21 cellular contexts compared by ENCODE assay signal in genomic region chr12:66191547-66192126, GRCh38. TPM values are rescaled to one million over a fixed set of nuclear protein-coding genes. Genes with fewer than 3 reads are reported as not detected.
DNase-seq lines count a peak whose midpoint lies in the region; ATAC-seq and TF ChIP-seq lines count a peak whose summit lies in the region.
"Had no signal": no experiment of that assay in that cellular context is flagged by ENCODE, and none has a peak within 500 bp of the region (broad histone marks: within the 10 kb centered on the region; RNA-seq: fewer than 3 reads in every experiment).

No MANE protein-coding gene starts in this region.

- WGBS in endodermal cell (ENCODE audit: insufficient coverage in 1 of 2, insufficient read length in 1 of 2), 2 experiments, result 91 to 95% methylated on average over 7 of the region's 7 CpGs

- H3K27ac ChIP-seq in ACC112 (ENCODE audit: low read depth, low read length) (no peak overlapping the region), endodermal cell (ENCODE audit: low read depth, low read length) (no peak overlapping the region)
- H3K27ac ChIP-seq: SJSA1 had no signal

- DNase-seq in NCI-H510A (lab: John Stamatoyannopoulos, UW) (peak; percentile 82), endodermal cell (peak; percentile 36), GOT3 (lab: John Stamatoyannopoulos, UW) (no peak), NCI-H1694 treated with DMSO at 0.1 percent for 48 hours (lab: John Stamatoyannopoulos, UW) (no peak)
- DNase-seq: ACHN; amygdala; CD4-positive, alpha-beta T cell; effector memory CD8-positive, alpha-beta T cell; midbrain; NCI-H1105; stimulated activated CD4-positive, alpha-beta T cell treated with anti-CD3 and anti-CD28 coated beads, Interleukin-1b, Interleukin-23, amount 100 ng/mL, for 48 hours had no signal

- ATAC-seq in GM19438 (IDR thresholded peaks at IDR 0.05; ENCODE audit: low read depth, unreplicated experiment), result peak; percentile 4
- no peak for ATAC-seq in HG02610 (IDR thresholded peaks at IDR 0.05; ENCODE audit: unreplicated experiment)
- ATAC-seq in HG02678 (IDR thresholded peaks at IDR 0.05; ENCODE audit: unreplicated experiment), result no peak
- ATAC-seq: activated CD4-positive, CD25-positive, alpha-beta regulatory T cell treated with anti-CD3 and anti-CD28 coated beads, Interleukin-2, amount 50 U/mL, for 24 hours; effector memory CD8-positive, alpha-beta T cell; K562; sciatic nerve had no signal

- H3K27me3 ChIP-seq in ACC112 (ENCODE audit: insufficient read depth, low read length) (no peaks in the 10 kb centered on the region), endodermal cell (ENCODE audit: control insufficient read depth, insufficient read depth, low read length, poor library complexity, severe bottlenecking) (peaks cover 53% of the 10 kb centered on the region)
- H3K27me3 ChIP-seq: SJSA1 had no signal

- no peak overlapping the region for H2AFZ ChIP-seq in ACC112 (ENCODE audit: low read length, unreplicated experiment)

- H3K79me2 ChIP-seq in ACC112 (ENCODE audit: control insufficient read depth, insufficient read depth, low read length, unreplicated experiment), result peaks cover 63% of the 10 kb centered on the region

- H3K9me3 Mint-ChIP-seq in endodermal cell, result no peaks in the 10 kb centered on the region
- H3K9me3 Mint-ChIP-seq: CD4-positive, alpha-beta T cell; central memory CD8-positive, alpha-beta T cell; effector memory CD8-positive, alpha-beta T cell; T-helper 2 cell treated with Interferon-gamma antibody and Interleukin-4, amounts not matched to agents 5 μg/mL and 100 μg/mL, for 36 hours had no signal

- TF ChIP-seq CTCF in endodermal cell (conservative IDR thresholded peaks at IDR 0.05), result no peak

- H3K36me3 Mint-ChIP-seq in endodermal cell (ENCODE audit: low read depth), result no peaks in the 10 kb centered on the region

- peaks cover 19% of the 10 kb centered on the region for H3K4me1 ChIP-seq in ACC112 (ENCODE audit: control insufficient read depth, insufficient read depth, low read length, unreplicated experiment)
- H3K4me1 ChIP-seq in endodermal cell (ENCODE audit: control insufficient read depth, insufficient read depth, low read length), result no peaks in the 10 kb centered on the region

- H3K4me3 ChIP-seq in ACC112 (ENCODE audit: low read depth, low read length), result 0 out of 2 replicates have a peak overlapping the region, but pooled peaks have one; percentile 97
- no peak overlapping the region for H3K4me3 ChIP-seq in endodermal cell (ENCODE audit: low read length)
- H3K4me3 ChIP-seq: K562, SJSA1 had no signal

- H3K27ac Mint-ChIP-seq in endodermal cell, result no peak overlapping the region
- H3K27ac Mint-ChIP-seq: CD4-positive, alpha-beta T cell; effector memory CD8-positive, alpha-beta T cell; T-helper 2 cell treated with Interferon-gamma antibody and Interleukin-4, amounts not matched to agents 5 μg/mL and 100 μg/mL, for 36 hours had no signal

- H3K36me3 ChIP-seq in ACC112 (ENCODE audit: insufficient read depth, low read length), result 0 out of 2 replicates have a peak, but pooled peaks cover 2% of the 10 kb centered on the region
- no peaks in the 10 kb centered on the region for H3K36me3 ChIP-seq in endodermal cell (ENCODE audit: control insufficient read depth, insufficient read depth, low read length)
- H3K36me3 ChIP-seq: SJSA1 had no signal

- H3K4me1 Mint-ChIP-seq in endodermal cell, result no peaks in the 10 kb centered on the region
- H3K4me1 Mint-ChIP-seq: central memory CD8-positive, alpha-beta T cell had no signal

- no peak overlapping the region for H3K4me3 Mint-ChIP-seq in endodermal cell
- H3K4me3 Mint-ChIP-seq: CD4-positive, alpha-beta T cell; central memory CD8-positive, alpha-beta T cell; effector memory CD8-positive, alpha-beta T cell; T-helper 2 cell treated with Interferon-gamma antibody and Interleukin-4, amounts not matched to agents 5 μg/mL and 100 μg/mL, for 36 hours had no signal

- H3K9me3 ChIP-seq in endodermal cell (ENCODE audit: control insufficient read depth, low read length), result no peaks in the 10 kb centered on the region
- H3K9me3 ChIP-seq: SJSA1 had no signal

- H3K9ac ChIP-seq in endodermal cell (ENCODE audit: extremely low read depth, low read length, poor library complexity, severe bottlenecking), result no peak overlapping the region

- peaks cover 50% of the 10 kb centered on the region for H3K27me3 Mint-ChIP-seq in endodermal cell (ENCODE audit: insufficient read depth)

RNA-seq across cellular contexts. Expression of gene IRAK3, which starts 2.6 kb away (rescaled TPM):
- under 1 TPM; 0.27 to 0.59 TPM for total RNA-seq in endodermal cell
- 0.36 TPM for polyA plus RNA-seq in endodermal cell (2013, experiment 1 of 2)
- 0.37 TPM for polyA plus RNA-seq in endodermal cell (2013, experiment 2 of 2)
- total RNA-seq: SJSA1 had no signal

RNA-seq across cellular contexts. Expression of gene TMBIM4, which starts 21.8 kb away (rescaled TPM):
- 10 to 100 TPM; 18.7 to 21.9 TPM for total RNA-seq in endodermal cell
- polyA plus RNA-seq in endodermal cell (2013, experiment 1 of 2), result 65.3 TPM
- polyA plus RNA-seq in endodermal cell (2013, experiment 2 of 2), result 46.0 TPM

Comparison
In these comparisons a context has a peak if more than half of its experiments do, and no peak if none do; other contexts are left out.
1. DNase-seq: peak in NCI-H510A (single experiment) and endodermal cell (single experiment); none in GOT3 (single experiment) and NCI-H1694 treated with DMSO at 0.1 percent for 48 hours (single experiment).